ENCODE assay signal across 10 cellular contexts in genomic region chr3:33980252-33980651, GRCh38.
DNase-seq lines count a peak whose midpoint lies in the region; ATAC-seq and TF ChIP-seq lines count a peak whose summit lies in the region.
"Had no signal": no experiment of that assay in that cellular context is flagged by ENCODE, and none has a peak within 500 bp of the region (broad histone marks: within the 10 kb centered on the region; RNA-seq: fewer than 3 reads in every experiment).

No MANE protein-coding gene starts in this region.

- no peak overlapping the region for H3K4me3 ChIP-seq in esophagus squamous epithelium
- H3K4me3 ChIP-seq in stomach: no peak overlapping the region
- H3K4me3 ChIP-seq in vagina: no peak overlapping the region

- no peak for TF ChIP-seq EP300 in stomach (IDR thresholded peaks at IDR 0.05)

- peak; percentile 2 for DNase-seq in NCI-H2107 treated with DMSO at 0.1 percent for 48 hours (lab: John Stamatoyannopoulos, UW; ENCODE audit: unreplicated experiment)
- no peak for DNase-seq in NCI-H2107 (lab: John Stamatoyannopoulos, UW)
- DNase-seq in NCI-H82 (lab: John Stamatoyannopoulos, UW): peak; percentile 70
- DNase-seq in esophagus squamous epithelium (lab: John Stamatoyannopoulos, UW): no peak
- no peak for DNase-seq in stomach
- no peak for DNase-seq in vagina (ENCODE audit: extremely low spot score in 2 of 2)

- no peaks in the 10 kb centered on the region for H3K27me3 Mint-ChIP-seq in stimulated activated memory B cell treated with anti-CD40 and anti-IgM and Interleukin-4, amounts not matched to agents 10 μg/mL and 1 μg/mL and 100 μg/mL, for 72 hours
- H3K27me3 Mint-ChIP-seq: B cell had no signal

- TF ChIP-seq POLR2A in esophagus squamous epithelium (IDR thresholded peaks at IDR 0.05): no peak
- TF ChIP-seq POLR2A in stomach (IDR thresholded peaks at IDR 0.05): no peak
- no peak for TF ChIP-seq POLR2A in vagina (IDR thresholded peaks at IDR 0.05)

- no peak for ATAC-seq in HG03095 (IDR thresholded peaks at IDR 0.05; ENCODE audit: unreplicated experiment)
- no peak for ATAC-seq in stimulated activated memory B cell treated with anti-CD40 and anti-IgM and Interleukin-4, amounts not matched to agents 10 μg/mL and 1 μg/mL and 100 μg/mL, for 72 hours

- intact Hi-C loops in esophagus squamous epithelium (cut with DNase I): no loop called here
- intact Hi-C loops in stomach (cut with DNase I; ENCODE audit: low total_unique reads): loop anchor here (10.0 kb wide), 1 partner anchor 705 kb away; no protein-coding TSS in a partner anchor
- intact Hi-C loops in vagina (cut with DNase I): no loop called here

- no peak overlapping the region for H3K27ac Mint-ChIP-seq in stimulated activated memory B cell treated with anti-CD40 and anti-IgM and Interleukin-4, amounts not matched to agents 10 μg/mL and 1 μg/mL and 100 μg/mL, for 72 hours
- H3K27ac Mint-ChIP-seq: B cell had no signal

- peaks cover 5% of the 10 kb centered on the region for H3K9me3 Mint-ChIP-seq in stimulated activated memory B cell treated with anti-CD40 and anti-IgM and Interleukin-4, amounts not matched to agents 10 μg/mL and 1 μg/mL and 100 μg/mL, for 72 hours

- no peaks in the 10 kb centered on the region for H3K4me1 ChIP-seq in esophagus squamous epithelium
- H3K4me1 ChIP-seq in stomach: no peaks in the 10 kb centered on the region
- no peaks in the 10 kb centered on the region for H3K4me1 ChIP-seq in vagina

- H3K4me1 Mint-ChIP-seq in stimulated activated memory B cell treated with anti-CD40 and anti-IgM and Interleukin-4, amounts not matched to agents 10 μg/mL and 1 μg/mL and 100 μg/mL, for 72 hours: no peaks in the 10 kb centered on the region

- H3K27ac ChIP-seq in esophagus squamous epithelium (no peak overlapping the region), stomach (no peak overlapping the region), vagina (no peak overlapping the region)
- H3K27ac ChIP-seq: neutrophil had no signal

- H3K36me3 ChIP-seq in esophagus squamous epithelium (no peaks in the 10 kb centered on the region), stomach (no peaks in the 10 kb centered on the region), vagina (no peaks in the 10 kb centered on the region)
- H3K36me3 ChIP-seq: neutrophil had no signal

- no peaks in the 10 kb centered on the region for H3K27me3 ChIP-seq in esophagus squamous epithelium
- H3K27me3 ChIP-seq in stomach: no peaks in the 10 kb centered on the region
- no peaks in the 10 kb centered on the region for H3K27me3 ChIP-seq in vagina
- H3K27me3 ChIP-seq: neutrophil had no signal

- TF ChIP-seq CTCF in esophagus squamous epithelium (IDR thresholded peaks at IDR 0.05): peak in 4 of 6 experiments; percentile 32 to 65 (median 40)
- TF ChIP-seq CTCF in stomach (IDR thresholded peaks at IDR 0.05): peak in 5 of 7 experiments; percentile 7 to 50 (median 20)
- TF ChIP-seq CTCF in vagina (IDR thresholded peaks at IDR 0.05): no peak

- WGBS in esophagus squamous epithelium, 2 donors: 16 to 17% methylated on average over 3 of the region's 3 CpGs
- WGBS in stomach, 5 donors: 21 to 40% (median 23%) methylated on average over 3 of the region's 3 CpGs

- H3K9me3 ChIP-seq in esophagus squamous epithelium (no peaks in the 10 kb centered on the region), stomach (no peaks in the 10 kb centered on the region), vagina (no peaks in the 10 kb centered on the region)
- H3K9me3 ChIP-seq: neutrophil had no signal

- H3K36me3 Mint-ChIP-seq in stimulated activated memory B cell treated with anti-CD40 and anti-IgM and Interleukin-4, amounts not matched to agents 10 μg/mL and 1 μg/mL and 100 μg/mL, for 72 hours: no peaks in the 10 kb centered on the region

- no peak overlapping the region for H3K4me3 Mint-ChIP-seq in stimulated activated memory B cell treated with anti-CD40 and anti-IgM and Interleukin-4, amounts not matched to agents 10 μg/mL and 1 μg/mL and 100 μg/mL, for 72 hours
- H3K4me3 Mint-ChIP-seq: B cell had no signal

Comparison
In these comparisons a context has a peak if more than half of its experiments do, and no peak if none do; other contexts are left out.
1. DNase-seq: peak in NCI-H2107 treated with DMSO at 0.1 percent for 48 hours (single experiment) and NCI-H82 (single experiment); none in NCI-H2107 (single experiment), esophagus squamous epithelium (single experiment), stomach (single experiment) and vagina (0 of 2).
2. CTCF ChIP-seq: peak in esophagus squamous epithelium (4 of 6) and stomach (5 of 7); none in vagina (0 of 3).